ENCODE assay signal across 29 cellular contexts in genomic region chr6:84417261-84417660, GRCh38.
DNase-seq lines count a peak whose midpoint lies in the region; ATAC-seq, FAIRE-seq and TF ChIP-seq lines count a peak whose summit lies in the region.
"Had no signal": no experiment of that assay in that cellular context is flagged by ENCODE, and none has a peak within 500 bp of the region (broad histone marks: within the 10 kb centered on the region; RNA-seq: fewer than 3 reads in every experiment).

No MANE protein-coding gene starts in this region.

- TF ChIP-seq CTCF in MCF 10A (IDR thresholded peaks at IDR 0.05; ENCODE audit: unreplicated experiment), result no peak
- TF ChIP-seq CTCF in mammary epithelial cell (conservative IDR thresholded peaks at IDR 0.05 in 1 of 2, IDR thresholded peaks at IDR 0.05 in 1 of 2; ENCODE audit: extremely low read depth in 1 of 2, insufficient read depth in 1 of 2, low read depth in 1 of 2, low read length in 2 of 2), result no peak
- no peak for TF ChIP-seq CTCF in RWPE2 (IDR thresholded peaks at IDR 0.05; ENCODE audit: poor library complexity, severe bottlenecking)
- TF ChIP-seq CTCF in fibroblast of mammary gland (conservative IDR thresholded peaks at IDR 0.05; ENCODE audit: control insufficient read depth, insufficient read depth, low read depth, low read length), result no peak

- no peak for TF ChIP-seq POLR2A in H54 (IDR thresholded peaks at IDR 0.05; ENCODE audit: low read depth, low read length)

- dilution Hi-C loops in mammary epithelial cell (cut with HindIII; ENCODE audit: low sequenced_read_pairs), result no loop called here

- H3K4me2 ChIP-seq in mammary epithelial cell (ENCODE audit: insufficient read depth, low read depth, low read length), result no peak overlapping the region
- H3K4me2 ChIP-seq: KMS-11 had no signal

- no peaks in the 10 kb centered on the region for H4K20me1 ChIP-seq in mammary epithelial cell (ENCODE audit: insufficient read depth, low read length)

- H3K4me3 ChIP-seq in mammary epithelial cell (replicated peaks in 1 of 3; ENCODE audit: insufficient read depth in 1 of 3, low read depth in 2 of 3, low read length in 3 of 3), result no peak overlapping the region
- H3K4me3 ChIP-seq in RWPE2 (ENCODE audit: severe bottlenecking), result no peak overlapping the region
- H3K4me3 ChIP-seq in fibroblast of mammary gland (ENCODE audit: control insufficient read depth, low read depth, low read length), result no peak overlapping the region
- H3K4me3 ChIP-seq: transverse colon had no signal

- H2AFZ ChIP-seq in mammary epithelial cell (ENCODE audit: low read depth, low read length), result no peak overlapping the region

- H3K27me3 ChIP-seq in mammary epithelial cell (ENCODE audit: insufficient read depth, low read length) (peaks cover 12% of the 10 kb centered on the region), RWPE2 (ENCODE audit: insufficient read depth, poor library complexity, severe bottlenecking) (peaks cover 48% of the 10 kb centered on the region)

- WGBS in mammary epithelial cell (ENCODE audit: low coverage, missing lambda C conversion rate), result 73% methylated on average over 3 of the region's 3 CpGs

- no peaks in the 10 kb centered on the region for H3K27me3 Mint-ChIP-seq in MCF 10A (ENCODE audit: insufficient read depth, unreplicated experiment)
- H3K27me3 Mint-ChIP-seq: central memory CD8-positive, alpha-beta T cell had no signal

- H3K27ac ChIP-seq in mammary epithelial cell (ENCODE audit: insufficient read depth, low read depth, low read length) (no peak overlapping the region), RWPE2 (ENCODE audit: poor library complexity, severe bottlenecking) (no peak overlapping the region)
- H3K27ac ChIP-seq: 22Rv1, KMS-11, transverse colon had no signal

- H3K36me3 ChIP-seq in mammary epithelial cell (ENCODE audit: insufficient read depth, low read length) (no peaks in the 10 kb centered on the region), RWPE2 (ENCODE audit: low read depth) (no peaks in the 10 kb centered on the region)
- H3K36me3 ChIP-seq: transverse colon had no signal

- H3K27ac Mint-ChIP-seq in MCF 10A (ENCODE audit: low read depth, unreplicated experiment), result peak overlapping the region; percentile 23
- H3K27ac Mint-ChIP-seq: activated T-cell treated with anti-CD3 and anti-CD28 coated beads, Interleukin-2, amount 50 U/mL, for 24 hours; stimulated activated naive CD8-positive, alpha-beta T cell treated with anti-CD3 and anti-CD28 coated beads, Interleukin-15, amount 100 ng/mL, for 72 hours had no signal

- H3K9me3 ChIP-seq in mammary epithelial cell (replicated peaks; ENCODE audit: insufficient read depth, low read length) (no peaks in the 10 kb centered on the region), RWPE2 (ENCODE audit: severe bottlenecking) (no peaks in the 10 kb centered on the region)
- H3K9me3 ChIP-seq: transverse colon had no signal

- BruUV-seq in MCF 10A (replicated peaks; lab: Mats Ljungman, UMichigan), result no TSS peak
- BruUV-seq in mammary epithelial cell (replicated peaks; lab: Mats Ljungman, UMichigan), result no TSS peak

- intact Hi-C loops in MCF 10A (cut with micrococcal nuclease) (no loop called here), mammary epithelial cell (cut with micrococcal nuclease) (loop anchor here (10.0 kb wide), 1 partner anchor 532 kb away; no protein-coding TSS in a partner anchor)

- no peak overlapping the region for H3K9ac ChIP-seq in mammary epithelial cell (ENCODE audit: insufficient read depth, low read length)
- H3K9ac ChIP-seq: KMS-11 had no signal

- H3K4me1 ChIP-seq in mammary epithelial cell (ENCODE audit: insufficient read depth, low read length), result no peaks in the 10 kb centered on the region
- no peaks in the 10 kb centered on the region for H3K4me1 ChIP-seq in RWPE2 (ENCODE audit: insufficient read depth, poor library complexity, severe bottlenecking)
- H3K4me1 ChIP-seq: transverse colon had no signal

- ATAC-seq in RWPE2 (ENCODE audit: low read depth) (peak; percentile 63), left lobe of liver (no peak), HG03139 (IDR thresholded peaks at IDR 0.05; ENCODE audit: unreplicated experiment) (no peak)
- ATAC-seq: left cardiac atrium; stimulated activated naive CD8-positive, alpha-beta T cell treated with anti-CD3 and anti-CD28 coated beads, Interleukin-15, amount 100 ng/mL, for 72 hours had no signal

- DNase-seq in MCF 10A (ENCODE audit: unreplicated experiment), result peak; percentile 75
- DNase-seq in mammary epithelial cell, result no peak
- DNase-seq in RWPE2 (ENCODE audit: low spot score), result no peak
- DNase-seq in fibroblast of mammary gland (ENCODE audit: low read depth), result peak; percentile 89
- DNase-seq in left lobe of liver (ENCODE audit: low spot score), result no peak
- DNase-seq in H54 (ENCODE audit: insufficient read length, low spot score), result no peak
- DNase-seq in cerebellar cortex (ENCODE audit: low spot score), result no peak
- DNase-seq: activated CD8-positive, alpha-beta memory T cell treated with anti-CD3 and anti-CD28 coated beads for 24 hours; activated T-cell treated with anti-CD3 and anti-CD28 coated beads, Interleukin-2, amount 50 U/mL, for 24 hours; amygdala; erythroblast; H7; head of caudate nucleus; left cardiac atrium; mesenchymal stem cell; NCI-H1092; NCI-H2029; NCI-H345; OCI-M1; stimulated activated CD4-positive, alpha-beta T cell treated with anti-CD3 and anti-CD28 coated beads, Interleukin-12 subunit alpha, Interleukin-12 subunit beta, amount 100 ng/mL, for 4 hours; stimulated activated CD4-positive, alpha-beta T cell treated with anti-CD3 and anti-CD28 coated beads, Interleukin-4, amount 100 ng/mL, for 4 hours; stimulated activated naive CD8-positive, alpha-beta T cell treated with anti-CD3 and anti-CD28 coated beads, Interleukin-15, amount 100 ng/mL, for 72 hours; transverse colon had no signal

- no peak overlapping the region for H3K4me3 Mint-ChIP-seq in MCF 10A (ENCODE audit: unreplicated experiment)
- H3K4me3 Mint-ChIP-seq: activated T-cell treated with anti-CD3 and anti-CD28 coated beads, Interleukin-2, amount 50 U/mL, for 24 hours; central memory CD8-positive, alpha-beta T cell; stimulated activated naive CD8-positive, alpha-beta T cell treated with anti-CD3 and anti-CD28 coated beads, Interleukin-15, amount 100 ng/mL, for 72 hours had no signal

- no peaks in the 10 kb centered on the region for H3K9me3 Mint-ChIP-seq in MCF 10A (ENCODE audit: unreplicated experiment)
- H3K9me3 Mint-ChIP-seq: activated T-cell treated with anti-CD3 and anti-CD28 coated beads, Interleukin-2, amount 50 U/mL, for 24 hours; central memory CD8-positive, alpha-beta T cell; stimulated activated naive CD8-positive, alpha-beta T cell treated with anti-CD3 and anti-CD28 coated beads, Interleukin-15, amount 100 ng/mL, for 72 hours had no signal

- POLR2A ChIA-PET in MCF 10A (lab: Yijun Ruan, JAX), result interaction anchor here (1.3 kb wide), 1 partner anchor 154 kb away, joined by 3 read pairs; no protein-coding TSS in a partner anchor

- CTCF ChIA-PET in MCF 10A (lab: Yijun Ruan, JAX) (interaction anchor here (1.1 to 1.3 kb wide), 2 partner anchors 9 to 56 kb away, joined by 4 read pairs; no protein-coding TSS in a partner anchor), mammary epithelial cell (lab: Charles Lee; ENCODE audit: low non-redundant PET) (no interaction called here)

- no peaks in the 10 kb centered on the region for H3K79me2 ChIP-seq in mammary epithelial cell (ENCODE audit: insufficient read depth, low read length)

- FAIRE-seq in H54 (lab: Jason Lieb, UNC), result no peak
- FAIRE-seq: GM18507, HTR-8/SVneo had no signal

- in situ Hi-C loops in mammary epithelial cell (cut with MboI; ENCODE audit: low sequenced_read_pairs in 2 of 2), result loop anchor here (25.0 kb wide), 2 partner anchors 545 to 895 kb away; no protein-coding TSS in a partner anchor

- peaks cover 6% of the 10 kb centered on the region for H3K36me3 Mint-ChIP-seq in MCF 10A (ENCODE audit: insufficient read depth, unreplicated experiment)

- peaks cover 7% of the 10 kb centered on the region for H3K4me1 Mint-ChIP-seq in MCF 10A (ENCODE audit: insufficient read depth, unreplicated experiment)
- H3K4me1 Mint-ChIP-seq: central memory CD8-positive, alpha-beta T cell had no signal

Comparison
In these comparisons a context has a peak if more than half of its experiments do, and no peak if none do; other contexts are left out.
1. DNase-seq: peak in MCF 10A (single experiment) and fibroblast of mammary gland (single experiment); none in mammary epithelial cell (single experiment), RWPE2 (single experiment), left lobe of liver (single experiment), H54 (single experiment) and cerebellar cortex (single experiment).